Comparison of ENCODE assay signal across 8 cellular contexts in the genomic region with DNA sequence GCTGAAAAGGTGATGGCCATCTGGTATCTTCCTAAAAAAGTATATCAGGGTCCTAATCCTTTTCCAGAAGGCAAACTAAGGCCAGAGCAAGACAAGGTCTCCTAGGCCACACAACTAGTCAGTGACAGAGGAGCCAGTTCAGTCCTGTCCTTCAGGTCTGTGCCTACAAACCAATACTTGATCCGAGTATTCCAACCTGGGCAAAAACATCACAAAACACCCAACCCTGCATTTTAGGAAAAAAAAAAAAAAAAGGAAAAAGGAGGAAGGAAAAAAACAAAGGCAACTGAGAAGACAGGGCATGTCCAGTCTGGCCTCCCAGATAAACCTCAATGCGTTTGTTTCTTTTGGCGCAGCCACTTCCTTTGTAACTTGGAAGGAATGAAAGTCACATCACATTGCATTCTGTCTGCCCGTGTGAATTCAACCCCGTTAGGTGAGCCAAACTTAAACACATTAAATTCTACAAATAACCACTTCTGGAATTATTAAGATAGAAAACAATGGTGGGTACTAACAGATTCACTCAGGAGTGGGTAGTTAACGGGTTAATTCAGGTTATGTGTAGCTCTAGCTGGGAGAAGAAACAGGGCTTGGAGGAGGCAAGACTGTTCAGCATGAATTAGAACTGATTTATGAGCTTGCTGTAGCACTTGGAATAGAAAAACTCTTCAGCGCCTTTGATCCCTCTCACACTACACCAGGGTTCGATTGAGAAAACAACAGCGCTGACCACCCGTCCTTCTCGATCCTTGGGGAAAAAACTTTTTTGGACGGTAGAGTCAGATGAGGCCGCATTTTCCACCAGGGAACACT. TPM values are rescaled to one million over a fixed set of nuclear protein-coding genes. Genes with fewer than 3 reads are reported as not detected.
A peak's percentile ranks its signal among the peaks of the same experiment; 100 is the strongest.
DNase-seq lines count a peak whose midpoint lies in the region; ATAC-seq and TF ChIP-seq lines count a peak whose summit lies in the region.

No MANE protein-coding gene starts in this region.

- POLR2A ChIA-PET in HEK293 (lab: Yijun Ruan, JAX) = interaction anchor here (1.0 to 1.7 kb wide), 2 partner anchors 18 to 52 kb away, joined by 4 to 16 read pairs; no protein-coding TSS in a partner anchor

- H3K4me1 ChIP-seq in HEK293 (ENCODE audit: control insufficient read depth, insufficient read depth, low read length) = no peaks in the 10 kb centered on the region
- no peaks in the 10 kb centered on the region for H3K4me1 ChIP-seq in duodenal mucosa (ENCODE audit: control insufficient read depth in 1 of 2, insufficient read depth in 2 of 2, low read length in 2 of 2)
- no peaks in the 10 kb centered on the region for H3K4me1 ChIP-seq in mucosa of descending colon (ENCODE audit: low read depth)
- H3K4me1 ChIP-seq in aorta (ENCODE audit: control insufficient read depth in 1 of 2, insufficient read depth in 2 of 2, low read length in 2 of 2) = no peaks in the 10 kb centered on the region

- H3K4me3 ChIP-seq in HEK293 (ENCODE audit: low read depth, low read length) = peak overlapping the region; percentile 64
- H3K4me3 ChIP-seq in duodenal mucosa (ENCODE audit: low read depth in 1 of 2, low read length in 2 of 2) = peak overlapping the region; percentile 59 to 62
- H3K4me3 ChIP-seq in mucosa of descending colon = no peak overlapping the region
- H3K4me3 ChIP-seq in aorta (ENCODE audit: low read length in 2 of 2) = peak overlapping the region; percentile 5 to 32

- H3K27ac ChIP-seq in HEK293 (ENCODE audit: extremely low read depth, low read depth, low read length) (peak overlapping the region; percentile 85), duodenal mucosa (ENCODE audit: low read depth, low read length) (no peak overlapping the region), aorta (ENCODE audit: low read depth in 1 of 2, low read length in 2 of 2) (peak overlapping the region in 1 of 2 donors; percentile 21)

- ATAC-seq in mucosa of descending colon (peak; percentile 40), aorta (ENCODE audit: low FRiP score) (peak; percentile 70), HG02571 (IDR thresholded peaks at IDR 0.05; ENCODE audit: unreplicated experiment) (no peak)

- peak overlapping the region; percentile 11 to 43 for H3K9ac ChIP-seq in duodenal mucosa (ENCODE audit: low read depth in 1 of 2, low read length in 2 of 2)

- H3K36me3 ChIP-seq in HEK293 (ENCODE audit: control insufficient read depth in 2 of 2, insufficient read depth in 1 of 2, low read length in 2 of 2) = no peaks in the 10 kb centered on the region
- H3K36me3 ChIP-seq in duodenal mucosa (ENCODE audit: control insufficient read depth in 1 of 2, insufficient read depth in 2 of 2, low read length in 2 of 2) = no peaks in the 10 kb centered on the region
- H3K36me3 ChIP-seq in mucosa of descending colon (ENCODE audit: low read depth) = no peaks in the 10 kb centered on the region
- no peaks in the 10 kb centered on the region for H3K36me3 ChIP-seq in aorta (ENCODE audit: control insufficient read depth in 1 of 2, insufficient read depth in 2 of 2, low read length in 1 of 2)

- H3K9me3 ChIP-seq in HEK293 (ENCODE audit: control insufficient read depth, insufficient read depth, low read depth, low read length) = no peaks in the 10 kb centered on the region
- H3K9me3 ChIP-seq in duodenal mucosa (ENCODE audit: control insufficient read depth in 1 of 2, low read length in 2 of 2) = no peaks in the 10 kb centered on the region
- H3K9me3 ChIP-seq in mucosa of descending colon = no peaks in the 10 kb centered on the region
- no peaks in the 10 kb centered on the region for H3K9me3 ChIP-seq in aorta (ENCODE audit: control insufficient read depth, low read length)

- CTCF ChIA-PET in HEK293 (lab: Yijun Ruan, JAX) = interaction anchor here (0.9 kb wide), 1 partner anchor 209 kb away, joined by 3 read pairs; no protein-coding TSS in a partner anchor

- TF ChIP-seq CTCF in HEK293 (tag by site-specific recombination; IDR thresholded peaks at IDR 0.05) (no peak), mucosa of descending colon (IDR thresholded peaks at IDR 0.05) (no peak)

- WGBS in aorta, 2 donors = 5% methylated on average over 13 of the region's 13 CpGs

- H3K27me3 ChIP-seq in duodenal mucosa (ENCODE audit: control insufficient read depth in 1 of 2, insufficient read depth in 2 of 2, low read length in 2 of 2) (peaks cover 3 to 8% of the 10 kb centered on the region in 2 donors), aorta (ENCODE audit: control insufficient read depth in 1 of 2, insufficient read depth in 2 of 2, low read length in 1 of 2) (no peaks in the 10 kb centered on the region)

- intact Hi-C loops in mucosa of descending colon (cut with DNase I, micrococcal nuclease) = no loop called here
- intact Hi-C loops in aorta (cut with DNase I) = no loop called here

- peak; percentile 42 for DNase-seq in ELR (ENCODE audit: low read depth)
- DNase-seq in NCI-H82 treated with DMSO at 0.1 percent for 48 hours (lab: John Stamatoyannopoulos, UW; ENCODE audit: unreplicated experiment) = peak; percentile 21
- DNase-seq in mucosa of descending colon = no peak
- DNase-seq in aorta = no peak
- no peak for DNase-seq in mesenteric fat pad (ENCODE audit: low spot score)

TF ChIP-seq in HEK293, 187 proteins besides CTCF, POLR2A, EP300 and RAD21 (continues in another document):
- no peak for TF ChIP-seq BCL11A (tag by site-specific recombination; IDR thresholded peaks at IDR 0.05; ENCODE audit: low read depth)
- TF ChIP-seq, protein P1, sequence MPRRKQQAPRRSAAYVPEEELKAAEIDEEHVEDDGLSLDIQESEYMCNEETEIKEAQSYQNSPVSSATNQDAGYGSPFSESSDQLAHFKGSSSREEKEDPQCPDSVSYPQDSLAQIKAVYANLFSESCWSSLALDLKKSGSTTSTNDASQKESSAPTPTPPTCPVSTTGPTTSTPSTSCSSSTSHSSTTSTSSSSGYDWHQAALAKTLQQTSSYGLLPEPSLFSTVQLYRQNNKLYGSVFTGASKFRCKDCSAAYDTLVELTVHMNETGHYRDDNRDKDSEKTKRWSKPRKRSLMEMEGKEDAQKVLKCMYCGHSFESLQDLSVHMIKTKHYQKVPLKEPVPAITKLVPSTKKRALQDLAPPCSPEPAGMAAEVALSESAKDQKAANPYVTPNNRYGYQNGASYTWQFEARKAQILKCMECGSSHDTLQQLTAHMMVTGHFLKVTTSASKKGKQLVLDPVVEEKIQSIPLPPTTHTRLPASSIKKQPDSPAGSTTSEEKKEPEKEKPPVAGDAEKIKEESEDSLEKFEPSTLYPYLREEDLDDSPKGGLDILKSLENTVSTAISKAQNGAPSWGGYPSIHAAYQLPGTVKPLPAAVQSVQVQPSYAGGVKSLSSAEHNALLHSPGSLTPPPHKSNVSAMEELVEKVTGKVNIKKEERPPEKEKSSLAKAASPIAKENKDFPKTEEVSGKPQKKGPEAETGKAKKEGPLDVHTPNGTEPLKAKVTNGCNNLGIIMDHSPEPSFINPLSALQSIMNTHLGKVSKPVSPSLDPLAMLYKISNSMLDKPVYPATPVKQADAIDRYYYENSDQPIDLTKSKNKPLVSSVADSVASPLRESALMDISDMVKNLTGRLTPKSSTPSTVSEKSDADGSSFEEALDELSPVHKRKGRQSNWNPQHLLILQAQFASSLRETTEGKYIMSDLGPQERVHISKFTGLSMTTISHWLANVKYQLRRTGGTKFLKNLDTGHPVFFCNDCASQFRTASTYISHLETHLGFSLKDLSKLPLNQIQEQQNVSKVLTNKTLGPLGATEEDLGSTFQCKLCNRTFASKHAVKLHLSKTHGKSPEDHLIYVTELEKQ (tag by site-specific recombination; IDR thresholded peaks at IDR 0.05; ENCODE audit: borderline replicate concordance) = no peak
- TF ChIP-seq IKZF3 (tag by site-specific recombination; IDR thresholded peaks at IDR 0.05) = peak; percentile 66
- no peak for TF ChIP-seq ZNF544 (tag by site-specific recombination; IDR thresholded peaks at IDR 0.05)
- TF ChIP-seq ZNF211 (tag by site-specific recombination; IDR thresholded peaks at IDR 0.05; ENCODE audit: low read depth) = no peak
- TF ChIP-seq ZNF529 (tag by site-specific recombination; IDR thresholded peaks at IDR 0.05; ENCODE audit: insufficient replicate concordance) = no peak
- TF ChIP-seq ZNF521 (tag by site-specific recombination; IDR thresholded peaks at IDR 0.05) = no peak
- no peak for TF ChIP-seq ZNF48 (tag by site-specific recombination; IDR thresholded peaks at IDR 0.05)
- TF ChIP-seq SALL2 (tag by site-specific recombination; IDR thresholded peaks at IDR 0.05; ENCODE audit: borderline replicate concordance) = no peak
- TF ChIP-seq ZNF621 (tag by site-specific recombination; IDR thresholded peaks at IDR 0.05) = no peak
- TF ChIP-seq, protein P2, sequence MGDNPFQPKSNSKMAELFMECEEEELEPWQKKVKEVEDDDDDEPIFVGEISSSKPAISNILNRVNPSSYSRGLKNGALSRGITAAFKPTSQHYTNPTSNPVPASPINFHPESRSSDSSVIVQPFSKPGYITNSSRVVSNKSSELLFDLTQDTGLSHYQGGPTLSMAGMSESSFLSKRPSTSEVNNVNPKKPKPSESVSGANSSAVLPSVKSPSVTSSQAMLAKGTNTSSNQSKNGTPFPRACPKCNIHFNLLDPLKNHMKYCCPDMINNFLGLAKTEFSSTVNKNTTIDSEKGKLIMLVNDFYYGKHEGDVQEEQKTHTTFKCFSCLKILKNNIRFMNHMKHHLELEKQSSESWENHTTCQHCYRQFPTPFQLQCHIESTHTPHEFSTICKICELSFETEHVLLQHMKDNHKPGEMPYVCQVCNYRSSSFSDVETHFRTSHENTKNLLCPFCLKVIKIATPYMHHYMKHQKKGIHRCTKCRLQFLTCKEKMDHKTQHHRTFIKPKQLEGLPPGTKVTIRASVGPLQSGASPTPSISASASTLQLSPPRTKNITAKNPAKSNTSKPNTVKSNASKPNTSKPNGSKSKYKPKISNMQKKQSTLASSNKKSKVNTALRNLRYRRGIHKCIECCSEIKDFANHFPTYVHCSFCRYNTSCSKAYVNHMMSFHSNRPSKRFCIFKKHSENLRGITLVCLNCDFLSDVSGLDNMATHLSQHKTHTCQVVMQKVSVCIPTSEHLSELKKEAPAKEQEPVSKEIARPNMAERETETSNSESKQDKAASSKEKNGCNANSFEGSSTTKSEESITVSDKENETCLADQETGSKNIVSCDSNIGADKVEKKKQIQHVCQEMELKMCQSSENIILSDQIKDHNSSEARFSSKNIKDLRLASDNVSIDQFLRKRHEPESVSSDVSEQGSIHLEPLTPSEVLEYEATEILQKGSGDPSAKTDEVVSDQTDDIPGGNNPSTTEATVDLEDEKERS (tag by site-specific recombination; IDR thresholded peaks at IDR 0.05) = no peak
- TF ChIP-seq ZBTB20 (tag by site-specific recombination; IDR thresholded peaks at IDR 0.05) = no peak
- TF ChIP-seq SCRT2 (tag by site-specific recombination; IDR thresholded peaks at IDR 0.05) = no peak
- no peak; the same call in 1 of the 2 replicates for TF ChIP-seq ZNF501 (tag by site-specific recombination; IDR thresholded peaks at IDR 0.05)

RNA-seq across cellular contexts. Expression of a gene that starts 43.0 kb away (rescaled TPM):
- total RNA-seq in mucosa of descending colon (1 to 10 TPM; 4.5 to 5.2 (median 5.0) TPM), aorta (1 to 10 TPM; 5.0 to 9.9 TPM), mesenteric fat pad (2.3 TPM)
- 10 to 100 TPM in 1 of 2 donors, 1 to 10 TPM in 1; 6.9 to 14.4 TPM for polyA plus RNA-seq in aorta

RNA-seq across cellular contexts. Expression of a gene that starts 53.4 kb away (rescaled TPM):
- total RNA-seq in mucosa of descending colon (10 to 100 TPM; 41.3 to 57.7 (median 44.6) TPM), aorta (10 to 100 TPM; 44.2 to 44.4 TPM), mesenteric fat pad (43.8 TPM)
- polyA plus RNA-seq in aorta = 10 to 100 TPM; 30.2 to 36.4 TPM

Comparison
In these comparisons a context has a peak if more than half of its experiments do, and no peak if none do; other contexts are left out.
1. DNase-seq: peak in ELR (single experiment) and NCI-H82 treated with DMSO at 0.1 percent for 48 hours (single experiment); none in mucosa of descending colon (0 of 3), aorta (0 of 2) and mesenteric fat pad (single experiment).